Comparison of ENCODE assay signal across 8 cellular contexts in the genomic region with DNA sequence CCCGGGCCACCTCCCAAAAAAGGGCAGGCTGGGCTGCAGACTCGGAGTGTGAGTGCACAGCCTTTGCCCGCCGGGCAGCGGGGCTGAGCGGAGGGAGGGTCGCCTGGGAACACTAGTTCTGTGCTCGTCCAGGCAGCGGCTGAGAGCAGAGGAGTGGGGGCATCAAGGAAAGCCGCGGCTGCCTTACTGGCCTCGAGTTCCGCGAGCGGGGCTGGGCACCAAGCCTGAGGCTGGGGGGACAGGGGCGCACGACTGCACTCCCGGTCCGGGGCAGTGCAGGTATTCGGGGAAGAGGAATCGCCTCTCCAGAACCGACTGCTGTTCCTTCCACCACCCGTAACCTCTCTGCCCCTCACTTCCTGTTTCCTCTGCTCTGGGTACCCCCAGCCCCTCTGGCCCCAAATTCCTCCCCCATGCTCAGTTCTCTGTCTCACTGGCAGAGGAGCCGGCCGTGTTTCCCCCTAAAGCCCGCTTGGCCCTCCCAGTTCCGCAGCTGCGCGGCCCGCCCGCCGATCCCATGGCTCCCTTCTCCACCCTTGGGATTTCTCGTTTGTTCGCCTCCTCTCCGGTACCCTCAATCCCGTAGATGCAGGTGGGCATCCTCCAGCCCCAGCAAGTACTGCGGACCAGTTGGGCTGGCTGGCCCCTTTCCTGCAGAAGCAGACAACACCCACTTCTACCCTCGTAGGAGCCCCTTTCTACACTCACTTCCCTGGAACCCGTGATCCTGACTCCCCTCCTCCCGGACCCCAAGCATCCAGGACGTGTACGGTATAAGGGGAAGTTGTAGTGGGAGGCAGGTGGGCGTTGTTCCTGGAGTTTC. TPM values are rescaled to one million over a fixed set of nuclear protein-coding genes. Genes with fewer than 3 reads are reported as not detected.
DNase-seq lines count a peak whose midpoint lies in the region; ATAC-seq, FAIRE-seq and TF ChIP-seq lines count a peak whose summit lies in the region.

No MANE protein-coding gene starts in this region.

- H3K36me3 ChIP-seq in HUES6 (ENCODE audit: control insufficient read depth, insufficient read depth, low read length) (peaks cover 15% of the 10 kb centered on the region), brain microvascular endothelial cell (replicated peaks) (peaks cover 11% of the 10 kb centered on the region), kidney (ENCODE audit: control insufficient read depth in 1 of 2, insufficient read depth in 2 of 2, low read length in 2 of 2) (peaks cover 6 to 18% of the 10 kb centered on the region in 2 donors), stomach smooth muscle (ENCODE audit: control insufficient read depth in 2 of 2, insufficient read depth in 2 of 2, low read length in 2 of 2) (peaks cover 12 to 15% of the 10 kb centered on the region in 2 donors)

- DNase-seq in CD1c-positive myeloid dendritic cell (ENCODE audit: extremely low spot score): peak; percentile 60
- DNase-seq in brain microvascular endothelial cell: no peak
- peak; percentile 80 for DNase-seq in kidney

- H3K9me3 ChIP-seq in HUES6 (ENCODE audit: control insufficient read depth, insufficient read depth, low read depth, low read length) (no peaks in the 10 kb centered on the region), kidney (ENCODE audit: control insufficient read depth in 1 of 2, low read length in 2 of 2) (no peaks in the 10 kb centered on the region), stomach smooth muscle (ENCODE audit: control insufficient read depth in 2 of 2, low read length in 2 of 2) (no peaks in the 10 kb centered on the region)

- peak overlapping the region; percentile 89 for H3K4me3 ChIP-seq in HUES6 (ENCODE audit: low read depth, low read length)
- peak overlapping the region; percentile 56 for H3K4me3 ChIP-seq in brain microvascular endothelial cell (ENCODE audit: low read depth, low read length)
- peak overlapping the region; percentile 48 to 59 for H3K4me3 ChIP-seq in kidney (ENCODE audit: low read length in 2 of 2)
- H3K4me3 ChIP-seq in stomach smooth muscle (ENCODE audit: low read length in 2 of 2): peak overlapping the region; percentile 73 to 77

- no peak for FAIRE-seq in kidney (lab: Jason Lieb, UNC)

- peak overlapping the region; percentile 36 for H3K9ac ChIP-seq in HUES6 (ENCODE audit: low read length)
- peak overlapping the region; percentile 41 to 71 for H3K9ac ChIP-seq in kidney (ENCODE audit: low read length in 2 of 2)
- H3K9ac ChIP-seq in stomach smooth muscle (ENCODE audit: low read length in 2 of 2): peak overlapping the region; percentile 57 to 66

- no peak for TF ChIP-seq CTCF in brain microvascular endothelial cell (IDR thresholded peaks at IDR 0.05; ENCODE audit: low read depth, low read length, missing control alignments)
- no peak for TF ChIP-seq CTCF in kidney (IDR thresholded peaks at IDR 0.05; ENCODE audit: borderline replicate concordance, extremely low read depth, insufficient read depth)

- no peak overlapping the region for H3K27ac ChIP-seq in HUES6 (ENCODE audit: low read depth, low read length)
- H3K27ac ChIP-seq in brain microvascular endothelial cell: no peak overlapping the region
- H3K27ac ChIP-seq in kidney (ENCODE audit: low read depth in 2 of 2, low read length in 2 of 2): no peak overlapping the region
- no peak overlapping the region for H3K27ac ChIP-seq in stomach smooth muscle (ENCODE audit: low read length)

- H3K27me3 ChIP-seq in HUES6 (ENCODE audit: control insufficient read depth, insufficient read depth, low read length) (peaks cover 78% of the 10 kb centered on the region), brain microvascular endothelial cell (replicated peaks) (no peaks in the 10 kb centered on the region), stomach smooth muscle (ENCODE audit: control insufficient read depth in 1 of 2, insufficient read depth in 2 of 2, low read length in 2 of 2) (no peaks in the 10 kb centered on the region)

- ATAC-seq in HG03175 (IDR thresholded peaks at IDR 0.05; ENCODE audit: unreplicated experiment): no peak
- no peak for ATAC-seq in HG02798 (IDR thresholded peaks at IDR 0.05; ENCODE audit: poor library complexity, unreplicated experiment)
- ATAC-seq in HG03521 (IDR thresholded peaks at IDR 0.05; ENCODE audit: unreplicated experiment): no peak

- intact Hi-C loops in kidney (cut with DNase I): no loop called here

- in situ Hi-C loops in brain microvascular endothelial cell (cut with HindIII; ENCODE audit: low pct_ligation_motif_present, low sequenced_read_pairs): no loop called here

- H3K4me1 ChIP-seq in HUES6 (ENCODE audit: control insufficient read depth, insufficient read depth, low read length): peaks cover 54% of the 10 kb centered on the region
- peaks cover 4 to 16% of the 10 kb centered on the region in 2 donors for H3K4me1 ChIP-seq in kidney (ENCODE audit: control insufficient read depth in 1 of 2, insufficient read depth in 1 of 2, low read depth in 1 of 2, low read length in 2 of 2)
- peaks cover 28% of the 10 kb centered on the region for H3K4me1 ChIP-seq in stomach smooth muscle (ENCODE audit: control insufficient read depth, insufficient read depth, low read length)

RNA-seq across cellular contexts. Expression of gene RING1, which starts 5.1 kb away (rescaled TPM):
- total RNA-seq in kidney: 47.2 TPM
- 48.6 TPM for polyA plus RNA-seq in kidney (ENCODE audit: insufficient read depth, low read depth, low replicate concordance)

RNA-seq across cellular contexts. Expression of gene HSD17B8, which starts 8.9 kb away (rescaled TPM):
- 26.6 TPM for total RNA-seq in kidney
- 83.0 TPM for polyA plus RNA-seq in kidney (ENCODE audit: insufficient read depth, low read depth, low replicate concordance)

RNA-seq across cellular contexts. Expression of gene SLC39A7, which starts 12.7 kb away (rescaled TPM):
- 83.3 TPM for total RNA-seq in kidney
- polyA plus RNA-seq in kidney (ENCODE audit: insufficient read depth, low read depth, low replicate concordance): 118 TPM

RNA-seq across cellular contexts. Expression of gene RXRB, which starts 12.9 kb away (rescaled TPM):
- 52.2 TPM for total RNA-seq in kidney
- polyA plus RNA-seq in kidney (ENCODE audit: insufficient read depth, low read depth, low replicate concordance): 35.7 TPM

RNA-seq across cellular contexts. Expression of gene COL11A2, which starts 21.1 kb away (rescaled TPM):
- total RNA-seq in kidney: 0.85 TPM
- polyA plus RNA-seq in kidney (ENCODE audit: insufficient read depth, low read depth, low replicate concordance): 2.3 TPM
